ENCODE assay signal across 9 cellular contexts in the genomic region with DNA sequence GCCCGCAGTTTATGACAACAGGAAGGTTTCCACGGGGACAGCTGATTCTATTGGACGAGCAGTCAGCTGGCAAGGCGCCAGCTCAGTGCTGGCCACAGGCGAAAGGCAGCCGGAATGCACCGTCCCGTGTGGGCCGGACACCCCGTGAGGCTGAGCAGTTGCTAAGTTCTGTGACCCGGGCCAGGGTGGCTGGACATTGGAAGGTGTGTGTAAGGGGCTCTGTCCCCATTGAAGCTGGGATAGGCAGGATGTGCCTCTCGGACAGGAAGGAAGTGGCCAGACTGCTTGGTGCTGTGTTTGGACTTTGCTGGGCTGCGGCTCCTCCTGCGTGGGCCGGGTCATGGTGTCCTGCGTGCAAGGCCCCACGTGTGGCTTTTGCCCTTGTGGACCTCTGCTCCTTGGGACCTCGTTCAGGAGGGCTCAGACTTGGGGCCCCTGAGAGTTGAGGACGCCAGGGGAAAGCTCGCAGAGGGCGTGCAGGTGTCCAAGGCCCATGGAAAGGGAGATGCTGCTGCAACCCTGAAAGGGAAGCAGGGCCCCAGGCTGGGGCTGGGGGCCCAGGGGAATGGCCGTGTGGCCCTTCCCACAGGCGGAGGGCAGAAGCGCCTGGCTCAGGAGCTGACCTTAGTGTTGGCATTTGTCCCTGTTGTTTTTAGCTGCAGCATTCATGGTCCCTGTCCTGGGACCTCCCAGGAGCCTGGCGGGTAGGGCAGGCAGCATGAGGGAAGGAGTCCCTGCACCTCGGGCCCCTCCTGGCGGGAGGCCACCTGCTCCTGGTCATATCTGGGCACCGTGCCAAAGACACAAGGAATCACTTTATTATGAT. TPM values are rescaled to one million over a fixed set of nuclear protein-coding genes. Genes with fewer than 3 reads are reported as not detected.
DNase-seq lines count a peak whose midpoint lies in the region; ATAC-seq and TF ChIP-seq lines count a peak whose summit lies in the region.
"Had no signal": no experiment of that assay in that cellular context is flagged by ENCODE, and none has a peak within 500 bp of the region (broad histone marks: within the 10 kb centered on the region; RNA-seq: fewer than 3 reads in every experiment).

No MANE protein-coding gene starts in this region.

- peak overlapping the region; percentile 43 for H3K27ac Mint-ChIP-seq in neural crest cell (ENCODE audit: unreplicated experiment)

- H3K9me3 Mint-ChIP-seq in neural crest cell = no peaks in the 10 kb centered on the region
- H3K9me3 Mint-ChIP-seq: naive B cell had no signal

- H3K4me3 Mint-ChIP-seq in neural crest cell = peak overlapping the region; percentile 16
- H3K4me3 Mint-ChIP-seq: naive B cell had no signal

- H3K9me3 ChIP-seq in BLaER1 (no peaks in the 10 kb centered on the region), esophagus muscularis mucosa (no peaks in the 10 kb centered on the region)

- DNase-seq in NCI-H524 treated with DMSO at 0.1 percent for 48 hours (lab: John Stamatoyannopoulos, UW) (peak; percentile 51), esophagus muscularis mucosa (ENCODE audit: extremely low spot score) (peak; percentile 95), neural crest cell (ENCODE audit: low read depth, low spot score) (no peak), DMS114 treated with DMSO at 0.1 percent for 48 hours (lab: John Stamatoyannopoulos, UW; ENCODE audit: unreplicated experiment) (no peak)
- DNase-seq: naive B cell had no signal

- H3K27ac ChIP-seq in BLaER1 = no peak overlapping the region
- peak overlapping the region; percentile 72 to 86 (median 80) for H3K27ac ChIP-seq in esophagus muscularis mucosa (replicated peaks in 1 of 4)

- H4K20me1 ChIP-seq in BLaER1 = peaks cover 67% of the 10 kb centered on the region

- no peak for TF ChIP-seq EP300 in esophagus muscularis mucosa (IDR thresholded peaks at IDR 0.05)

- H3K4me3 ChIP-seq in BLaER1 (no peak overlapping the region), esophagus muscularis mucosa (peak overlapping the region; percentile 14 to 39 (median 22))

- H3K27me3 ChIP-seq in BLaER1 (peaks cover 69% of the 10 kb centered on the region), esophagus muscularis mucosa (no peaks in the 10 kb centered on the region)

- TF ChIP-seq POLR2A in esophagus muscularis mucosa (IDR thresholded peaks at IDR 0.05; ENCODE audit: low read depth) = no peak

- peaks cover 34% of the 10 kb centered on the region for H3K4me1 Mint-ChIP-seq in neural crest cell

- peak overlapping the region; percentile 74 for H3K4me2 ChIP-seq in BLaER1

- intact Hi-C loops in esophagus muscularis mucosa (cut with DNase I) = no loop called here

- no peaks in the 10 kb centered on the region for H3K36me3 Mint-ChIP-seq in neural crest cell (ENCODE audit: low read depth)
- H3K36me3 Mint-ChIP-seq: naive B cell had no signal

- TF ChIP-seq CTCF in esophagus muscularis mucosa (IDR thresholded peaks at IDR 0.05) = no peak
- no peak for TF ChIP-seq CTCF in neural crest cell (conservative IDR thresholded peaks at IDR 0.05)

- peaks cover 51% of the 10 kb centered on the region for H3K4me1 ChIP-seq in BLaER1
- H3K4me1 ChIP-seq in esophagus muscularis mucosa = peaks cover 84 to 100% (median 98%) of the 10 kb centered on the region in 4 donors

- 29% methylated on average over 13 of the region's 28 CpGs for WGBS in esophagus muscularis mucosa

- no peak for ATAC-seq in HG02763 (IDR thresholded peaks at IDR 0.05; ENCODE audit: unreplicated experiment)
- ATAC-seq in HG02798 (IDR thresholded peaks at IDR 0.05; ENCODE audit: poor library complexity, unreplicated experiment) = no peak
- ATAC-seq in GM18858 (IDR thresholded peaks at IDR 0.05; ENCODE audit: unreplicated experiment) = no peak

- H3K9ac ChIP-seq in BLaER1 = no peak overlapping the region

- H3K27me3 Mint-ChIP-seq in neural crest cell (ENCODE audit: low read depth) = no peaks in the 10 kb centered on the region

- no peaks in the 10 kb centered on the region for H3K36me3 ChIP-seq in BLaER1
- H3K36me3 ChIP-seq in esophagus muscularis mucosa = no peaks in the 10 kb centered on the region

RNA-seq across cellular contexts. Expression of a gene that starts 10.0 kb away (rescaled TPM):
- 10 to 100 TPM; 31.1 to 54.5 (median 36.7) TPM for total RNA-seq in esophagus muscularis mucosa
- total RNA-seq in neural crest cell = 47.5 and 53.6 TPM in 2 replicates

RNA-seq across cellular contexts. Expression of a gene that starts 53.3 kb away (rescaled TPM):
- total RNA-seq in esophagus muscularis mucosa (10 to 100 TPM; 17.6 to 29.2 (median 25.8) TPM), neural crest cell (32.7 and 33.2 TPM in 2 replicates)

Comparison
In these comparisons a context has a peak if more than half of its experiments do, and no peak if none do; other contexts are left out.
1. DNase-seq: peak in NCI-H524 treated with DMSO at 0.1 percent for 48 hours (single experiment) and esophagus muscularis mucosa (single experiment); none in neural crest cell (single experiment) and DMS114 treated with DMSO at 0.1 percent for 48 hours (single experiment).